8 cellular contexts compared by ENCODE assay signal in the genomic region with DNA sequence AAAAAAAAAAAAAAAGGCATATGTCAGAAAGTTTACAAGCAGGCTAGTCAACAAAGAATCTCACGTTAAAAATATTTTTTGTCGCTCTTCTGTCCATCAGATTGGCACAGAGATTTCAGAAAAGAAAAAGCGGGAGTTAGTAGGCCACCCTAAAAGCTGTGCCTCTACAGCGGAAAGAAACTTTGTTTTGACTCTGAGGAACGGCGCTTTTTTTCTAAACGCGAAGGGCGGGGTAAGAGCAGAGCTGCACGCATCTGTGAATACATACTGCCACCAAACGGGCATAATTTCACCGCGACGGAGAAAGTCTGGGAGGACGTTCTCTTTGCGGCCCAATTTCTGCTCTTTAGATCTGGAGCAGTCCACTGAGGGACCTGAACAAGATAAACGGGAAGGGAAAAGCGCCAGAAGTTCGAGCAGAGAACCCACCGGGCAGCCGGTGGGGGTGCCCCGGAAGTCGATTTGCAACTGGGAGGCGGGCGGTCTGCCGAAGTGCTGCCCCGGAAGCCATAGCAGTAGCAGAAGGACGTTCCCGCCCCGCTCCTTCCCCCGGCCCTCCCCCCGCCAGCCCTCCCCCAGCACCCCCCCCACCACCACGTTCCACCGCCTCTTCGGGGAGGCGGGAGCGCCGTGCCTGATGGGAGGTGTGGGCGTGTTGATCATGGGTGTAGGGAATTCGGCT. TPM values are rescaled to one million over a fixed set of nuclear protein-coding genes. Genes with fewer than 3 reads are reported as not detected.
DNase-seq lines count a peak whose midpoint lies in the region; ATAC-seq, FAIRE-seq and TF ChIP-seq lines count a peak whose summit lies in the region.
"Not testable (repeated sequence)": the region's sequence is repeated elsewhere in the genome, so short reads cannot be mapped to it uniquely, and the experiment has no call there.

No MANE protein-coding gene starts in this region.

- H3K9me3 ChIP-seq in DND-41 (ENCODE audit: insufficient read depth, low read length, severe bottlenecking); K562 (replicated peaks; ENCODE audit: control insufficient read depth, insufficient read depth, low read depth, low read length); spleen: not testable (repeated sequence)

- POLR2A ChIA-PET in K562 (lab: Yijun Ruan, JAX): not testable (repeated sequence)

- ATAC-seq in DND-41 (ENCODE audit: insufficient read depth, low read depth) (peak; percentile 67), GM19455 (IDR thresholded peaks at IDR 0.05; ENCODE audit: unreplicated experiment) (peak; percentile 52), HG02798 (IDR thresholded peaks at IDR 0.05; ENCODE audit: poor library complexity, unreplicated experiment) (peak; percentile 58), HG03460 (IDR thresholded peaks at IDR 0.05; ENCODE audit: unreplicated experiment) (peak; percentile 44), K562 (peak; percentile 76), left colon (peak; percentile 75)

- peaks cover 15% of the 10 kb centered on the region for H3K4me1 Mint-ChIP-seq in T-helper 1 cell treated with Interleukin-12 subunit alpha and Interleukin-12 subunit beta and Interleukin-4 antibody, amounts not matched to agents 30 μg/mL and 1 μg/mL, for 36 hours (ENCODE audit: low read depth)

- WGBS in K562 (ENCODE audit: insufficient coverage, low coverage, missing lambda C conversion rate): no CpG with 5 or more reads among the region's 40 CpGs
- no CpG with 5 or more reads among the region's 40 CpGs for WGBS in spleen, 5 donors

- H3K79me2 ChIP-seq in DND-41 (ENCODE audit: insufficient read depth, low read length); K562 (ENCODE audit: control insufficient read depth, insufficient read depth, low read length): not testable (repeated sequence)

- intact Hi-C loops in K562 (cut with micrococcal nuclease); left colon (cut with DNase I, micrococcal nuclease); spleen (cut with DNase I; ENCODE audit: low total_unique reads): not testable (repeated sequence)

- in situ Hi-C loops in K562 (cut with MboI): not testable (repeated sequence)

- H3K36me3 ChIP-seq in DND-41 (ENCODE audit: insufficient read depth, low read length); K562 (ENCODE audit: control insufficient read depth, insufficient read depth, low read length); spleen: not testable (repeated sequence)

- not testable (repeated sequence) for TF ChIP-seq CTCF in DND-41 (IDR thresholded peaks at IDR 0.05; ENCODE audit: borderline replicate concordance, extremely low read depth, low read length, poor library complexity, severe bottlenecking); K562 (IDR thresholded peaks at IDR 0.05 in 2 of 3, conservative IDR thresholded peaks at IDR 0.05 in 1 of 3; ENCODE audit: insufficient read depth in 2 of 3, low read depth in 1 of 3, low read length in 3 of 3); spleen (IDR thresholded peaks at IDR 0.05 in 8 of 11, conservative IDR thresholded peaks at IDR 0.05 in 3 of 11)

- H3K9ac ChIP-seq in DND-41 (ENCODE audit: low read depth, low read length): peak overlapping the region; percentile 55; the same call in 1 of the 2 replicates
- H3K9ac ChIP-seq in K562 (ENCODE audit: insufficient read depth in 1 of 2, low read depth in 2 of 2, low read length in 2 of 2): not testable (repeated sequence)

- H3K4me2 ChIP-seq in DND-41 (ENCODE audit: insufficient read depth, low read length); K562 (ENCODE audit: insufficient read depth, low read length): not testable (repeated sequence)

- not testable (repeated sequence) for BruUV-seq in K562 (replicated peaks; lab: Mats Ljungman, UMichigan)

- H3K4me3 ChIP-seq in DND-41 (ENCODE audit: low read depth in 1 of 2, low read length in 2 of 2); K562: not testable (repeated sequence)
- peak overlapping the region in 2 of 8 donors; percentile 32 to 62 for H3K4me3 ChIP-seq in spleen

- H3K36me3 Mint-ChIP-seq in T-helper 1 cell treated with Interleukin-12 subunit alpha and Interleukin-12 subunit beta and Interleukin-4 antibody, amounts not matched to agents 30 μg/mL and 1 μg/mL, for 36 hours (ENCODE audit: low read depth): not testable (repeated sequence)

- not testable (repeated sequence) for H3K9me1 ChIP-seq in K562 (ENCODE audit: control insufficient read depth, insufficient read depth, low read length)

- TF ChIP-seq POLR2A in K562 (conservative IDR thresholded peaks at IDR 0.05); spleen (IDR thresholded peaks at IDR 0.05): not testable (repeated sequence)

- H4K20me1 ChIP-seq in DND-41 (ENCODE audit: insufficient read depth, low read length); K562 (replicated peaks; ENCODE audit: control insufficient read depth, insufficient read depth, low read length): not testable (repeated sequence)

- not testable (repeated sequence) for TF ChIP-seq EP300 in K562 (IDR thresholded peaks at IDR 0.05; ENCODE audit: low read length)

- not testable (repeated sequence) for H3K27me3 ChIP-seq in DND-41 (ENCODE audit: insufficient read depth, low read length, poor library complexity); K562 (ENCODE audit: control insufficient read depth in 2 of 2, insufficient read depth in 2 of 2, low read length in 2 of 2); spleen (replicated peaks in 1 of 7)

- H3K27me3 Mint-ChIP-seq in T-helper 1 cell treated with Interleukin-12 subunit alpha and Interleukin-12 subunit beta and Interleukin-4 antibody, amounts not matched to agents 30 μg/mL and 1 μg/mL, for 36 hours (ENCODE audit: low read depth): not testable (repeated sequence)

- H3K4me1 ChIP-seq in DND-41 (ENCODE audit: insufficient read depth, low read length): peaks cover 29% of the 10 kb centered on the region
- H3K4me1 ChIP-seq in K562 (replicated peaks in 1 of 2; ENCODE audit: control insufficient read depth in 2 of 2, insufficient read depth in 2 of 2, low read length in 2 of 2): peaks cover 0 to 13% of the 10 kb centered on the region in 2 experiments; a peak in 4 of 5 replicates
- peaks cover 19 to 27% (median 23%) of the 10 kb centered on the region in 6 donors for H3K4me1 ChIP-seq in spleen

- DNase-seq in DND-41; K562 (ENCODE audit: extremely low read depth in 1 of 4, low spot score in 3 of 4); left colon; spleen: not testable (repeated sequence)

- FAIRE-seq in K562 (lab: Jason Lieb, UNC): peak; percentile 98

- H2AFZ ChIP-seq in DND-41 (ENCODE audit: low read depth, low read length); K562 (ENCODE audit: low read depth, low read length): not testable (repeated sequence)

- H3K27ac ChIP-seq in DND-41 (ENCODE audit: low read length); K562 (ENCODE audit: extremely low read depth, low read depth, low read length): not testable (repeated sequence)
- H3K27ac ChIP-seq in spleen: peak overlapping the region in 5 of 8 donors; percentile 84 to 92 (median 90)

- peak overlapping the region; percentile 97 for H3K27ac Mint-ChIP-seq in T-helper 1 cell treated with Interleukin-12 subunit alpha and Interleukin-12 subunit beta and Interleukin-4 antibody, amounts not matched to agents 30 μg/mL and 1 μg/mL, for 36 hours

- CTCF ChIA-PET in K562 (lab: Yijun Ruan, JAX; ENCODE audit: low intra/inter-chr PET ratio): not testable (repeated sequence)

- peak overlapping the region; percentile 78 for H3K4me3 Mint-ChIP-seq in T-helper 1 cell treated with Interleukin-12 subunit alpha and Interleukin-12 subunit beta and Interleukin-4 antibody, amounts not matched to agents 30 μg/mL and 1 μg/mL, for 36 hours

- TF ChIP-seq RAD21 in K562 (CRISPR knock-in tag; conservative IDR thresholded peaks at IDR 0.05 in 1 of 2, IDR thresholded peaks at IDR 0.05 in 1 of 2): not testable (repeated sequence)

- H3K9me3 Mint-ChIP-seq in T-helper 1 cell treated with Interleukin-12 subunit alpha and Interleukin-12 subunit beta and Interleukin-4 antibody, amounts not matched to agents 30 μg/mL and 1 μg/mL, for 36 hours: not testable (repeated sequence)

RNA-seq across cellular contexts. Expression of a gene that starts 23.6 kb away (rescaled TPM):
- total RNA-seq in K562 (2011; cell fraction: chromatin; rRNA removed; ENCODE audit: low replicate concordance): 2.2 and 8.4 TPM in 2 replicates
- 2.8 and 3.3 TPM in 2 replicates for total RNA-seq in K562 (2011; cell fraction: nucleolus; rRNA removed)
- 3.1 and 3.5 TPM in 2 replicates for total RNA-seq in K562 (2011; cell fraction: nucleoplasm; rRNA removed)
- total RNA-seq in K562 (2014; rRNA removed) (8.2 and 8.8 TPM in 2 replicates), K562 (2014; rRNA removed; fragmentation: Illumina TruSeq; extraction: Trizol) (14.8 and 18.8 TPM in 2 replicates), K562 (2015; rRNA removed; fragmentation: Illumina TruSeq; extraction: Trizol) (15.9 and 17.1 TPM in 2 replicates), K562 (2021) (12.3 and 14.7 TPM in 2 replicates), left colon (10 to 100 TPM; 23.7 to 29.3 TPM), spleen (10 to 100 TPM; 16.8 to 22.2 (median 20.0) TPM)
- polyA plus RNA-seq in K562 (2011; rRNA removed) (10.9 and 18.8 TPM in 2 replicates), K562 (2014; fragmentation: Illumina TruSeq; extraction: Trizol) (28.6 and 33.8 TPM in 2 replicates), K562 (2014; fragmentation: Nextera tagmentation; extraction: Ambion mirVana) (10 to 100 TPM; 46.3 to 46.9 TPM), K562 (2014; rRNA removed) (15.7 and 16.1 TPM in 2 replicates), spleen (10 to 100 TPM; 24.3 to 32.0 (median 26.9) TPM)
- 10.3 and 14.3 TPM in 2 replicates for polyA plus RNA-seq in K562 (2011; cell fraction: cytosol; rRNA removed)
- 5.0 and 5.3 TPM in 2 replicates for polyA plus RNA-seq in K562 (2011; cell fraction: nucleus; rRNA removed)
- polyA plus RNA-seq in K562 (2012): 11.7 and 28.9 TPM in 2 replicates
- polyA minus RNA-seq in K562 (2011; rRNA and poly(A)+ RNA removed): 12.6 and 13.1 TPM in 2 replicates
- polyA minus RNA-seq in K562 (2011; cell fraction: cytosol; rRNA and poly(A)+ RNA removed): 6.5 and 6.9 TPM in 2 replicates
- 2.7 and 4.3 TPM in 2 replicates for polyA minus RNA-seq in K562 (2011; cell fraction: nucleus; rRNA and poly(A)+ RNA removed)
